ENCODE assay signal across 29 cellular contexts in genomic region chr2:127029652-127030051, GRCh38.
"Had no signal": no experiment of that assay in that cellular context is flagged by ENCODE, and none has a peak within 500 bp of the region (broad histone marks: within the 10 kb centered on the region; RNA-seq: fewer than 3 reads in every experiment).

No MANE protein-coding gene starts in this region.

- H3K4me1 ChIP-seq: prostate gland had no signal

- H3K9me3 ChIP-seq: esophagus squamous epithelium, gastrocnemius medialis, ovary, prostate gland, sigmoid colon had no signal

- H3K27ac ChIP-seq: brain microvascular endothelial cell, esophagus squamous epithelium, gastrocnemius medialis, ovary, prostate gland, sigmoid colon, VCaP had no signal

- ATAC-seq: gastrocnemius medialis; left cardiac atrium; left ventricle myocardium superior; naive thymus-derived CD4-positive, alpha-beta T cell; stimulated activated memory B cell treated with anti-CD40 and anti-IgM and Interleukin-4, amounts not matched to agents 10 μg/mL and 1 μg/mL and 100 μg/mL, for 72 hours; stimulated activated naive CD8-positive, alpha-beta T cell treated with anti-CD3 and anti-CD28 coated beads, Interleukin-15, amount 100 ng/mL, for 72 hours had no signal

- H3K4me3 ChIP-seq: esophagus squamous epithelium, gastrocnemius medialis, ovary, prostate gland, sigmoid colon had no signal

- H3K27me3 ChIP-seq: brain microvascular endothelial cell, ovary had no signal

- DNase-seq: activated CD4-positive, alpha-beta T cell treated with anti-CD3 and anti-CD28 coated beads for 48 hours; activated CD4-positive, alpha-beta T cell treated with anti-CD3 and anti-CD28 coated beads, Interleukin-2, amount 50 U/mL, for 48 hours; activated CD8-positive, alpha-beta memory T cell treated with anti-CD3 and anti-CD28 coated beads, Interleukin-2, amount 50 U/mL, for 4 hours; activated effector memory CD4-positive, alpha-beta T cell treated with anti-CD3 and anti-CD28 coated beads, Interleukin-2, amount 50 U/mL, for 16 hours; activated naive CD4-positive, alpha-beta T cell treated with anti-CD3 and anti-CD28 coated beads for 36 hours; activated naive CD8-positive, alpha-beta T cell treated with anti-CD3 and anti-CD28 coated beads, Interleukin-2, amount 10 ng/mL, durations not matched to agents 7 days and 5 days; activated T-cell treated with anti-CD3 and anti-CD28 coated beads, Interleukin-2, amount 50 U/mL, for 1 hour; amniotic stem cell; brain microvascular endothelial cell; caudate nucleus; dermis blood vessel endothelial cell; effector CD4-positive, alpha-beta T cell; esophagus squamous epithelium; gastrocnemius medialis; glutamatergic neuron; left cardiac atrium; left ventricle myocardium superior; naive thymus-derived CD4-positive, alpha-beta T cell; ovary; retina; sigmoid colon; small intestine; stimulated activated CD4-positive, alpha-beta T cell treated with anti-CD3 and anti-CD28 coated beads, Interleukin-4, amount 100 ng/mL, for 4 hours; stimulated activated CD8-positive, alpha-beta memory T cell treated with anti-CD3 and anti-CD28 coated beads, Interleukin-4, amount 100 ng/mL, for 48 hours; stimulated activated naive CD8-positive, alpha-beta T cell treated with anti-CD3 and anti-CD28 coated beads, Interleukin-15, amount 100 ng/mL, for 72 hours; substantia nigra had no signal

- H3K36me3 ChIP-seq: brain microvascular endothelial cell, esophagus squamous epithelium, gastrocnemius medialis, ovary, prostate gland, sigmoid colon had no signal
